13 cellular contexts compared by ENCODE assay signal in the genomic region with DNA sequence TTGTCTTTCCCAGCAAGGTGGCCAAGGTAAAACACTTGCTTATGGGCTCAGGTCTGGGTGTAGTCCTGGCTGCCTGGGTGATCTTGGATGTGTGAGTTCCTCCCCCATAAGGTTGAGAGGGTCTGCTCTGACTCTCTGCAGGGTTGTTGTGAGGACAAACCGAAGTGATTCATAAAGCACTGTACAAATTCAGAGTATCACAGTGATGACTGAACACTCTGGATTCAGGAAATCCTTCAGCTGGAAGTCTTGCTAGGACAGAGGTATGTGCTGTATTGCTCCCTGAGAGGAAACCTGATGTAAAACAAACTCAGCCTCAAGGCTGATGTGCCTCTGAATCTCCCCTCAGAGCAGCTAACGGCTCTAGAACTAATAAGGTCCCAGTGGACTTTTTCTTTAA.
DNase-seq lines count a peak whose midpoint lies in the region; ATAC-seq and TF ChIP-seq lines count a peak whose summit lies in the region.
"Had no signal": no experiment of that assay in that cellular context is flagged by ENCODE, and none has a peak within 500 bp of the region (broad histone marks: within the 10 kb centered on the region; RNA-seq: fewer than 3 reads in every experiment).

No MANE protein-coding gene starts in this region.

- H3F3A ChIP-seq in PC-3 (ENCODE audit: low read length, unreplicated experiment): no peaks in the 10 kb centered on the region
- H3F3A ChIP-seq in neural progenitor cell (ENCODE audit: low read depth): no peaks in the 10 kb centered on the region

- no peaks in the 10 kb centered on the region for H4K20me1 ChIP-seq in PC-3 (ENCODE audit: low read length)
- peaks cover 3% of the 10 kb centered on the region for H4K20me1 ChIP-seq in neural progenitor cell (ENCODE audit: low read depth)
- H4K20me1 ChIP-seq in OCI-LY7 (ENCODE audit: insufficient read depth, low read length): no peaks in the 10 kb centered on the region

- H3K27me3 ChIP-seq in PC-3 (ENCODE audit: low read length): no peaks in the 10 kb centered on the region
- no peaks in the 10 kb centered on the region for H3K27me3 ChIP-seq in neural progenitor cell
- H3K27me3 ChIP-seq: heart right ventricle, right lobe of liver had no signal

- peaks cover 42% of the 10 kb centered on the region for H3K4me1 Mint-ChIP-seq in neural progenitor cell
- no peaks in the 10 kb centered on the region for H3K4me1 Mint-ChIP-seq in stimulated activated memory B cell treated with anti-CD40 and anti-IgM and Interleukin-4, amounts not matched to agents 10 μg/mL and 1 μg/mL and 100 μg/mL, for 72 hours

- intact Hi-C loops in PC-3 (cut with micrococcal nuclease): no loop called here
- intact Hi-C loops in OCI-LY7 (cut with micrococcal nuclease; ENCODE audit: unreplicated experiment): no loop called here

- peak; percentile 53 for ATAC-seq in PC-3
- ATAC-seq in stimulated activated memory B cell treated with anti-CD40 and anti-IgM and Interleukin-4, amounts not matched to agents 10 μg/mL and 1 μg/mL and 100 μg/mL, for 72 hours: no peak
- ATAC-seq: right lobe of liver had no signal

- peaks cover 9% of the 10 kb centered on the region for H3K36me3 Mint-ChIP-seq in neural progenitor cell
- no peaks in the 10 kb centered on the region for H3K36me3 Mint-ChIP-seq in stimulated activated memory B cell treated with anti-CD40 and anti-IgM and Interleukin-4, amounts not matched to agents 10 μg/mL and 1 μg/mL and 100 μg/mL, for 72 hours

- H3K9me3 ChIP-seq in PC-3 (ENCODE audit: low read length): no peaks in the 10 kb centered on the region
- H3K9me3 ChIP-seq in neural progenitor cell (ENCODE audit: low read depth): no peaks in the 10 kb centered on the region
- H3K9me3 ChIP-seq in OCI-LY7 (ENCODE audit: low read length): no peaks in the 10 kb centered on the region
- H3K9me3 ChIP-seq: right lobe of liver had no signal

- no peak overlapping the region for H3K4me3 ChIP-seq in PC-3 (ENCODE audit: low read length)
- no peak overlapping the region for H3K4me3 ChIP-seq in epithelial cell of proximal tubule (ENCODE audit: low read depth, low read length)
- no peak overlapping the region for H3K4me3 ChIP-seq in neural progenitor cell
- no peak overlapping the region for H3K4me3 ChIP-seq in OCI-LY7 (ENCODE audit: low read depth, low read length, poor library complexity, severe bottlenecking)
- H3K4me3 ChIP-seq: heart right ventricle, right lobe of liver had no signal

- no peaks in the 10 kb centered on the region for H3K36me3 ChIP-seq in PC-3 (ENCODE audit: low read depth, low read length)
- no peaks in the 10 kb centered on the region for H3K36me3 ChIP-seq in neural progenitor cell
- H3K36me3 ChIP-seq in OCI-LY7 (ENCODE audit: insufficient read depth, low read length): no peaks in the 10 kb centered on the region
- H3K36me3 ChIP-seq: heart right ventricle, right lobe of liver had no signal

- peak overlapping the region; percentile 38 for H3K27ac Mint-ChIP-seq in neural progenitor cell
- no peak overlapping the region for H3K27ac Mint-ChIP-seq in stimulated activated memory B cell treated with anti-CD40 and anti-IgM and Interleukin-4, amounts not matched to agents 10 μg/mL and 1 μg/mL and 100 μg/mL, for 72 hours
- H3K27ac Mint-ChIP-seq: type B pancreatic cell had no signal

- H3K27me3 Mint-ChIP-seq in neural progenitor cell (ENCODE audit: insufficient read depth, low read depth): no peaks in the 10 kb centered on the region
- H3K27me3 Mint-ChIP-seq in stimulated activated memory B cell treated with anti-CD40 and anti-IgM and Interleukin-4, amounts not matched to agents 10 μg/mL and 1 μg/mL and 100 μg/mL, for 72 hours: peaks cover 9% of the 10 kb centered on the region
- H3K27me3 Mint-ChIP-seq: type B pancreatic cell had no signal

- POLR2A ChIA-PET in PC-3 (lab: Charles Lee; ENCODE audit: unreplicated experiment) (no interaction called here), OCI-LY7 (lab: Charles Lee) (interaction anchor here (0.6 kb wide), 1 partner anchor 13 kb away, joined by 3 read pairs; no protein-coding TSS in a partner anchor)

- H3K4me3 Mint-ChIP-seq in neural progenitor cell: no peak overlapping the region
- no peak overlapping the region for H3K4me3 Mint-ChIP-seq in stimulated activated memory B cell treated with anti-CD40 and anti-IgM and Interleukin-4, amounts not matched to agents 10 μg/mL and 1 μg/mL and 100 μg/mL, for 72 hours
- H3K4me3 Mint-ChIP-seq: type B pancreatic cell had no signal

- BruUV-seq in PC-3 (replicated peaks; lab: Mats Ljungman, UMichigan) (no TSS peak), OCI-LY7 (replicated peaks; lab: Mats Ljungman, UMichigan) (no TSS peak)

- H2AFZ ChIP-seq in PC-3 (ENCODE audit: low read length): no peak overlapping the region
- H2AFZ ChIP-seq in neural progenitor cell (replicated peaks): no peak overlapping the region
- no peak overlapping the region for H2AFZ ChIP-seq in OCI-LY7 (ENCODE audit: low read length)

- H3K9me3 Mint-ChIP-seq in neural progenitor cell: peaks cover 9% of the 10 kb centered on the region
- H3K9me3 Mint-ChIP-seq in stimulated activated memory B cell treated with anti-CD40 and anti-IgM and Interleukin-4, amounts not matched to agents 10 μg/mL and 1 μg/mL and 100 μg/mL, for 72 hours: no peaks in the 10 kb centered on the region
- H3K9me3 Mint-ChIP-seq: type B pancreatic cell had no signal

- H3K4me1 ChIP-seq in PC-3 (ENCODE audit: insufficient read depth, low read length) (0 out of 2 replicates have a peak, but pooled peaks cover 5% of the 10 kb centered on the region), neural progenitor cell (peaks cover 5% of the 10 kb centered on the region), OCI-LY7 (ENCODE audit: insufficient read depth, low read length, poor library complexity, severe bottlenecking) (no peaks in the 10 kb centered on the region)
- H3K4me1 ChIP-seq: right lobe of liver had no signal

- CTCF ChIA-PET in PC-3 (lab: Charles Lee): no interaction called here
- CTCF ChIA-PET in OCI-LY7 (lab: Charles Lee; ENCODE audit: unreplicated experiment): no interaction called here

- peak; percentile 57 for DNase-seq in AG08396 (ENCODE audit: low spot score)
- DNase-seq in PC-3: peak; percentile 37
- DNase-seq in epithelial cell of proximal tubule (ENCODE audit: low read depth): peak; percentile 22
- no peak for DNase-seq in neural progenitor cell (ENCODE audit: low spot score)
- DNase-seq in NCI-H69 (lab: John Stamatoyannopoulos, UW): no peak
- no peak for DNase-seq in activated CD4-positive, alpha-beta T cell treated with anti-CD3 and anti-CD28 coated beads, Interleukin-2, amount 50 U/mL, for 4 hours
- DNase-seq in OCI-LY7 (ENCODE audit: low spot score): no peak
- DNase-seq: activated CD4-positive, alpha-beta T cell treated with anti-CD3 and anti-CD28 coated beads for 1 hour; heart right ventricle; NCI-H748 treated with DMSO at 0.1 percent for 48 hours; right lobe of liver had no signal

- H3K4me2 ChIP-seq in PC-3 (ENCODE audit: low read length) (no peak overlapping the region), neural progenitor cell (no peak overlapping the region), OCI-LY7 (ENCODE audit: low read length) (no peak overlapping the region)

- H3K79me2 ChIP-seq in PC-3 (ENCODE audit: low read length) (no peaks in the 10 kb centered on the region), neural progenitor cell (ENCODE audit: low read depth) (no peaks in the 10 kb centered on the region), OCI-LY7 (ENCODE audit: insufficient read depth, low read depth, low read length) (no peaks in the 10 kb centered on the region)

- H3K9me2 ChIP-seq in PC-3 (replicated peaks; ENCODE audit: low read length) (no peaks in the 10 kb centered on the region), OCI-LY7 (ENCODE audit: insufficient read depth, low read length) (no peaks in the 10 kb centered on the region)

- H3K27ac ChIP-seq in PC-3 (ENCODE audit: low read length) (no peak overlapping the region), neural progenitor cell (no peak overlapping the region), OCI-LY7 (ENCODE audit: low read depth, low read length, poor library complexity, severe bottlenecking) (no peak overlapping the region)
- H3K27ac ChIP-seq: right lobe of liver had no signal

- H3K9ac ChIP-seq in PC-3 (ENCODE audit: low read length) (no peak overlapping the region), neural progenitor cell (no peak overlapping the region)

- TF ChIP-seq CTCF in PC-3 (conservative IDR thresholded peaks at IDR 0.05; ENCODE audit: low read depth, low read length) (no peak), epithelial cell of proximal tubule (conservative IDR thresholded peaks at IDR 0.05; ENCODE audit: low read depth, low read length) (no peak), neural progenitor cell (IDR thresholded peaks at IDR 0.05) (no peak), OCI-LY7 (conservative IDR thresholded peaks at IDR 0.05; ENCODE audit: low read length) (no peak)

Comparison
In these comparisons a context has a peak if more than half of its experiments do, and no peak if none do; other contexts are left out.
1. DNase-seq: peak in AG08396 (single experiment), PC-3 (single experiment) and epithelial cell of proximal tubule (single experiment); none in neural progenitor cell (single experiment), NCI-H69 (single experiment), activated CD4-positive, alpha-beta T cell treated with anti-CD3 and anti-CD28 coated beads, Interleukin-2, amount 50 U/mL, for 4 hours (0 of 2) and OCI-LY7 (single experiment).